ENCODE assay signal across 8 cellular contexts in the genomic region with DNA sequence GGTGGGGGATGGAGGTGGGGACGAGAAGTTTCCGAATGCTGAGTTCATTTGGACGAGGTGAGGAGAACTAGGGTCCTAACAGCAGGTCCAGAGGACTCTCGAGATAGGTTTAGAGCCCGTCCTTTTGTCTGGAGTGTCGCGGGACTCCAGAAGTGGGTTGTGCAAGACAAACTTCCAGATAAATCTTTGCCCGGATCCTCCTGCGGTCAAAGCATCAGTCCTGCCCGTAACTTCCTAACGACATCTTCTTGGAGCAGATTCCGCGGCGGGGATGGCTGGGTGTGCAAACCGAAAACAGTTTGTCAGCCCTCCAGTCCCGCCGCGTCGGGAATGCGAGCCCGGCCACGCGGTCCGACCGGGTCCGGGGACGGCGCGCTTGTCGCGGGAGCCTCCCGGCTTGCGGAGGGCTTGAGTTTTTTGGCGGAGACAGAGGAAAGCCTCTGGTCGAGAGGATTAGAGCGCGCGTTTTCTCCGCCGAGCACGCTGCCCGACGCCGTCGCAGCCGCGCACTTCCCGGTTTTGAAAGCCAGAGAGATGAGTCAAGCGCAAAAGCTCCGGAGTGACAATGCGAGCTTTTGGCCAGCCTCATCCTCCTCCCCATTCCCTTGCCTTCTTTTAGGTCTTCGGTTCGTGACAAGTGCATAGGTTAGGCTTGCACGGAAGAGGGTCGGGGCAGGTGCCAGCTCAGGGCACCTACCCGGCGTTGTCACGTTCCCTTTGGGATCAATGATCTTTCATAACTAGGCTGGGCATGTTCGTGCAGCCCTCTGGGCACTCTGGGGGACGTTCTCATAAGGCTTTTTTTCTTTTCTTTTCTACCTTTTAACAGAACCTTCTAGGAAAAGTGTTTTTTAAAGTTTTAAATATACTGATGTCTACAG.
A peak's percentile ranks its signal among the peaks of the same experiment; 100 is the strongest.
DNase-seq lines count a peak whose midpoint lies in the region; ATAC-seq, FAIRE-seq and TF ChIP-seq lines count a peak whose summit lies in the region.

No MANE protein-coding gene starts in this region.

- H3K27me3 ChIP-seq in endothelial cell of umbilical vein (ENCODE audit: control insufficient read depth in 2 of 2, insufficient read depth in 2 of 2, low read length in 2 of 2) = peaks cover 66 to 78% of the 10 kb centered on the region in 2 experiments

- DNase-seq in GM13976 (ENCODE audit: low spot score) (peak; percentile 50), NCI-H2227 (lab: John Stamatoyannopoulos, UW; ENCODE audit: unreplicated experiment) (peak; percentile 26), endothelial cell of umbilical vein (ENCODE audit: low read depth, low spot score) (peak; percentile 34), mesothelial cell of epicardium (ENCODE audit: low spot score in 2 of 2, unreplicated experiment in 2 of 2) (peak in 1 of 2 experiments; percentile 61)
- DNase-seq in activated CD8-positive, alpha-beta memory T cell treated with anti-CD3 and anti-CD28 coated beads for 48 hours (ENCODE audit: low read depth in 2 of 3, low spot score in 2 of 3) = peak; percentile 18 to 29 (median 21)
- DNase-seq in stimulated activated naive CD4-positive, alpha-beta T cell treated with Interleukin-2 at 50 U/mL for 16 hours (lab: John Stamatoyannopoulos, UW) = peak; percentile 50

- H3K27ac ChIP-seq in endothelial cell of umbilical vein (ENCODE audit: insufficient read depth, low read depth, low read length) = no peak overlapping the region

- no peaks in the 10 kb centered on the region for H3K79me2 ChIP-seq in endothelial cell of umbilical vein (ENCODE audit: control insufficient read depth, insufficient read depth, low read length)

- no peak overlapping the region for H3K9ac ChIP-seq in endothelial cell of umbilical vein (replicated peaks; ENCODE audit: extremely low read depth, insufficient read depth, low read length)

- ATAC-seq in GM21367 (IDR thresholded peaks at IDR 0.05; ENCODE audit: unreplicated experiment) (no peak), HG03469 (IDR thresholded peaks at IDR 0.05; ENCODE audit: unreplicated experiment) (no peak)

- POLR2A ChIA-PET in endothelial cell of umbilical vein (lab: Charles Lee) = no interaction called here

- peak overlapping the region; percentile 64 for H3K4me3 Mint-ChIP-seq in mesothelial cell of epicardium

- no peaks in the 10 kb centered on the region for H3K36me3 ChIP-seq in endothelial cell of umbilical vein (ENCODE audit: control insufficient read depth in 2 of 2, extremely low read depth in 1 of 2, insufficient read depth in 2 of 2, low read length in 2 of 2)

- intact Hi-C loops in endothelial cell of umbilical vein (cut with micrococcal nuclease) = loop anchor here (5.0 to 10.0 kb wide), 3 partner anchors 200 to 518 kb away; no protein-coding TSS in a partner anchor

- H3K27me3 Mint-ChIP-seq in mesothelial cell of epicardium (ENCODE audit: low read depth) = peaks cover 93% of the 10 kb centered on the region

- TF ChIP-seq CTCF in GM13976 (IDR thresholded peaks at IDR 0.05; ENCODE audit: borderline replicate concordance, control extremely low read depth, extremely low read depth, insufficient read depth, missing control alignments) (no peak), endothelial cell of umbilical vein (IDR thresholded peaks at IDR 0.05; ENCODE audit: extremely low read depth in 1 of 2, insufficient read depth in 1 of 2, low read depth in 1 of 2, low read length in 2 of 2) (no peak), mesothelial cell of epicardium (IDR thresholded peaks at IDR 0.05; ENCODE audit: unreplicated experiment) (no peak)

- H2AFZ ChIP-seq in endothelial cell of umbilical vein (ENCODE audit: low read depth, low read length) = peak overlapping the region; percentile 87

- no peaks in the 10 kb centered on the region for H3K36me3 Mint-ChIP-seq in mesothelial cell of epicardium

- BruUV-seq in endothelial cell of umbilical vein (replicated peaks; lab: Mats Ljungman, UMichigan) = no TSS peak

- H3K27ac Mint-ChIP-seq in mesothelial cell of epicardium = peak overlapping the region; percentile 45

- peaks cover 22% of the 10 kb centered on the region for H3K4me1 ChIP-seq in endothelial cell of umbilical vein (ENCODE audit: control insufficient read depth, extremely low read depth, insufficient read depth, low read length)

- dilution Hi-C loops in endothelial cell of umbilical vein (cut with MboI; ENCODE audit: extremely low pct_ligation_motif_present, low sequenced_read_pairs) = no loop called here

- H3K9me1 ChIP-seq in endothelial cell of umbilical vein (replicated peaks; ENCODE audit: control insufficient read depth, extremely low read depth, insufficient read depth, low read length) = no peaks in the 10 kb centered on the region

- no peaks in the 10 kb centered on the region for H4K20me1 ChIP-seq in endothelial cell of umbilical vein (replicated peaks; ENCODE audit: control insufficient read depth, extremely low read depth, insufficient read depth, low read length)

- no peak for TF ChIP-seq POLR2A in endothelial cell of umbilical vein (IDR thresholded peaks at IDR 0.05; ENCODE audit: low read depth, low read length)

- no peaks in the 10 kb centered on the region for H3K9me3 ChIP-seq in endothelial cell of umbilical vein (replicated peaks; ENCODE audit: control insufficient read depth, insufficient read depth, low read length)

- FAIRE-seq in endothelial cell of umbilical vein (lab: Jason Lieb, UNC) = peak; percentile 57

- H3K4me3 ChIP-seq in endothelial cell of umbilical vein (replicated peaks in 1 of 3; ENCODE audit: insufficient read depth in 1 of 3, low read depth in 1 of 3, low read length in 3 of 3) = peak overlapping the region; percentile 48 to 64 (median 52)

- H3K4me2 ChIP-seq in endothelial cell of umbilical vein (ENCODE audit: insufficient read depth, low read length) = peak overlapping the region; percentile 87

- peaks cover 28% of the 10 kb centered on the region for H3K4me1 Mint-ChIP-seq in mesothelial cell of epicardium

- in situ Hi-C loops in GM13976 (cut with MboI; ENCODE audit: low sequenced_read_pairs, unreplicated experiment) = no loop called here

- CTCF ChIA-PET in endothelial cell of umbilical vein (lab: Charles Lee) = interaction anchor here (0.8 to 1.6 kb wide), 3 partner anchors 24 to 563 kb away, joined by 3 to 5 read pairs (median 3); no protein-coding TSS in a partner anchor

- no peaks in the 10 kb centered on the region for H3K9me3 Mint-ChIP-seq in mesothelial cell of epicardium

TF ChIP-seq in endothelial cell of umbilical vein, 7 proteins besides CTCF, POLR2A, EP300 and RAD21:
- TF ChIP-seq, protein P1, sequence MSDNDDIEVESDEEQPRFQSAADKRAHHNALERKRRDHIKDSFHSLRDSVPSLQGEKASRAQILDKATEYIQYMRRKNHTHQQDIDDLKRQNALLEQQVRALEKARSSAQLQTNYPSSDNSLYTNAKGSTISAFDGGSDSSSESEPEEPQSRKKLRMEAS (IDR thresholded peaks at IDR 0.05; ENCODE audit: insufficient read depth, insufficient read length) = no peak
- peak; percentile 97 for TF ChIP-seq EZH2 (IDR thresholded peaks at IDR 0.05; ENCODE audit: borderline replicate concordance, low read depth, low read length, severe bottlenecking)
- TF ChIP-seq FOS (IDR thresholded peaks at IDR 0.05; ENCODE audit: borderline replicate concordance, insufficient read depth, low read length) = peak; percentile 35
TF ChIP-seq in endothelial cell of umbilical vein: peak in this region for 2.
